15 cellular contexts compared by ENCODE assay signal in genomic region chr5:56354836-56355235, GRCh38.
DNase-seq lines count a peak whose midpoint lies in the region; ATAC-seq and TF ChIP-seq lines count a peak whose summit lies in the region.
"Had no signal": no experiment of that assay in that cellular context is flagged by ENCODE, and none has a peak within 500 bp of the region (broad histone marks: within the 10 kb centered on the region; RNA-seq: fewer than 3 reads in every experiment).

No MANE protein-coding gene starts in this region.

- peak overlapping the region; percentile 84 for H3K27ac ChIP-seq in BLaER1
- peak overlapping the region; percentile 81 for H3K27ac ChIP-seq in VCaP
- no peak overlapping the region for H3K27ac ChIP-seq in CD8-positive, alpha-beta T cell (ENCODE audit: low read depth, low read length)
- H3K27ac ChIP-seq: 22Rv1, GM23248 had no signal

- H3K9me3 ChIP-seq in BLaER1, result peaks cover 2% of the 10 kb centered on the region; the same call in 1 of the 2 replicates
- H3K9me3 ChIP-seq in CD8-positive, alpha-beta T cell (ENCODE audit: low read length), result no peaks in the 10 kb centered on the region
- H3K9me3 ChIP-seq: HAP-1 had no signal

- H3K4me3 ChIP-seq in BLaER1, result no peak overlapping the region
- no peak overlapping the region for H3K4me3 ChIP-seq in CD8-positive, alpha-beta T cell (ENCODE audit: low read depth, low read length)
- H3K4me3 ChIP-seq: A549, GM23248, HAP-1 had no signal

- CTCF ChIA-PET in CD8-positive, alpha-beta T cell (lab: Charles Lee), result no interaction called here

- H3K36me3 ChIP-seq in BLaER1, result no peaks in the 10 kb centered on the region
- H3K36me3 ChIP-seq in CD8-positive, alpha-beta T cell (ENCODE audit: insufficient read depth, low read length), result no peaks in the 10 kb centered on the region
- H3K36me3 ChIP-seq: HAP-1 had no signal

- no peak for DNase-seq in activated CD4-positive, alpha-beta T cell treated with anti-CD3 and anti-CD28 coated beads, Interleukin-2, amount 10 ng/mL, durations not matched to agents 24 days and 14 days
- no peak for DNase-seq in activated CD4-positive, alpha-beta T cell treated with anti-CD3 and anti-CD28 coated beads, Interleukin-2, amount 50 U/mL, for 48 hours
- DNase-seq in memory B cell (ENCODE audit: low spot score in 2 of 2) (no peak), GM13977 (ENCODE audit: low spot score) (no peak), NCI-H510A treated with DMSO at 0.1 percent for 48 hours (lab: John Stamatoyannopoulos, UW) (no peak)
- DNase-seq in CD8-positive, alpha-beta T cell, result no peak
- DNase-seq: AML-193, DMS79 treated with DMSO at 0.1 percent for 48 hours, GF-D8, GM23248 had no signal

- no peaks in the 10 kb centered on the region for H4K20me1 ChIP-seq in BLaER1

- no peaks in the 10 kb centered on the region for H3K36me3 Mint-ChIP-seq in activated CD4-positive, alpha-beta T cell treated with anti-CD3 and anti-CD28 coated beads, Interleukin-2, amount 10 ng/mL, durations not matched to agents 24 days and 14 days (ENCODE audit: low read depth)
- H3K36me3 Mint-ChIP-seq in memory B cell, result no peaks in the 10 kb centered on the region
- H3K36me3 Mint-ChIP-seq in CD8-positive, alpha-beta T cell, result no peaks in the 10 kb centered on the region

- H3K9ac ChIP-seq in BLaER1, result no peak overlapping the region; the same call in 1 of the 2 replicates
- H3K9ac ChIP-seq: GM23248 had no signal

- POLR2A ChIA-PET in CD8-positive, alpha-beta T cell (lab: Charles Lee), result no interaction called here

- no peaks in the 10 kb centered on the region for H3K27me3 ChIP-seq in BLaER1
- H3K27me3 ChIP-seq in CD8-positive, alpha-beta T cell (ENCODE audit: insufficient read depth, low read length), result no peaks in the 10 kb centered on the region

- H3K4me1 ChIP-seq in BLaER1, result peaks cover 100% of the 10 kb centered on the region
- no peaks in the 10 kb centered on the region for H3K4me1 ChIP-seq in CD8-positive, alpha-beta T cell (ENCODE audit: insufficient read depth, low read length)

- no peak overlapping the region for H3K4me3 Mint-ChIP-seq in activated CD4-positive, alpha-beta T cell treated with anti-CD3 and anti-CD28 coated beads, Interleukin-2, amount 10 ng/mL, durations not matched to agents 24 days and 14 days
- no peak overlapping the region for H3K4me3 Mint-ChIP-seq in memory B cell
- H3K4me3 Mint-ChIP-seq in CD8-positive, alpha-beta T cell, result no peak overlapping the region

- no peaks in the 10 kb centered on the region for H3K27me3 Mint-ChIP-seq in activated CD4-positive, alpha-beta T cell treated with anti-CD3 and anti-CD28 coated beads, Interleukin-2, amount 10 ng/mL, durations not matched to agents 24 days and 14 days
- H3K27me3 Mint-ChIP-seq in memory B cell, result no peaks in the 10 kb centered on the region
- no peaks in the 10 kb centered on the region for H3K27me3 Mint-ChIP-seq in CD8-positive, alpha-beta T cell (ENCODE audit: low read depth)

- H3K27ac Mint-ChIP-seq in activated CD4-positive, alpha-beta T cell treated with anti-CD3 and anti-CD28 coated beads, Interleukin-2, amount 10 ng/mL, durations not matched to agents 24 days and 14 days, result peak overlapping the region; percentile 22
- H3K27ac Mint-ChIP-seq in memory B cell, result peak overlapping the region; percentile 52
- H3K27ac Mint-ChIP-seq in CD8-positive, alpha-beta T cell, result no peak overlapping the region

- H3K9me3 Mint-ChIP-seq in activated CD4-positive, alpha-beta T cell treated with anti-CD3 and anti-CD28 coated beads, Interleukin-2, amount 10 ng/mL, durations not matched to agents 24 days and 14 days, result peaks cover 12% of the 10 kb centered on the region
- H3K9me3 Mint-ChIP-seq in memory B cell, result no peaks in the 10 kb centered on the region
- no peaks in the 10 kb centered on the region for H3K9me3 Mint-ChIP-seq in CD8-positive, alpha-beta T cell

- intact Hi-C loops in activated CD4-positive, alpha-beta T cell treated with anti-CD3 and anti-CD28 coated beads, Interleukin-2, amount 10 ng/mL, durations not matched to agents 24 days and 14 days (cut with micrococcal nuclease), result no loop called here
- intact Hi-C loops in CD8-positive, alpha-beta T cell (cut with DNase I, micrococcal nuclease), result no loop called here

- H3K4me1 Mint-ChIP-seq in activated CD4-positive, alpha-beta T cell treated with anti-CD3 and anti-CD28 coated beads, Interleukin-2, amount 10 ng/mL, durations not matched to agents 24 days and 14 days, result peaks cover 17% of the 10 kb centered on the region
- H3K4me1 Mint-ChIP-seq in memory B cell, result peaks cover 22% of the 10 kb centered on the region
- no peaks in the 10 kb centered on the region for H3K4me1 Mint-ChIP-seq in CD8-positive, alpha-beta T cell (ENCODE audit: low read depth)

- H3K4me2 ChIP-seq in BLaER1, result peak overlapping the region; percentile 76
- H3K4me2 ChIP-seq: A549 had no signal

- in situ Hi-C loops in GM13977 (cut with MboI; ENCODE audit: low pct_unique_long_range_greater_than_20kb, low sequenced_read_pairs, unreplicated experiment), result no loop called here

- ATAC-seq in memory B cell (ENCODE audit: low read depth), result no peak
- no peak for ATAC-seq in CD8-positive, alpha-beta T cell
- ATAC-seq: A549 had no signal

- TF ChIP-seq CTCF in VCaP (conservative IDR thresholded peaks at IDR 0.05), result no peak
- no peak for TF ChIP-seq CTCF in CD8-positive, alpha-beta T cell (IDR thresholded peaks at IDR 0.05)
- TF ChIP-seq CTCF in GM13977 (IDR thresholded peaks at IDR 0.05; ENCODE audit: extremely low read depth, insufficient read depth, missing control alignments), result no peak
